1 cellular context compared by ENCODE assay signal in genomic region chr15:101545548-101546505, GRCh38.
TF ChIP-seq lines count a peak whose summit lies in the region.

No MANE protein-coding gene starts in this region.

TF ChIP-seq in HepG2, 621 proteins besides CTCF, POLR2A, EP300 and RAD21 (continued from another document):
- TF ChIP-seq, protein P1, sequence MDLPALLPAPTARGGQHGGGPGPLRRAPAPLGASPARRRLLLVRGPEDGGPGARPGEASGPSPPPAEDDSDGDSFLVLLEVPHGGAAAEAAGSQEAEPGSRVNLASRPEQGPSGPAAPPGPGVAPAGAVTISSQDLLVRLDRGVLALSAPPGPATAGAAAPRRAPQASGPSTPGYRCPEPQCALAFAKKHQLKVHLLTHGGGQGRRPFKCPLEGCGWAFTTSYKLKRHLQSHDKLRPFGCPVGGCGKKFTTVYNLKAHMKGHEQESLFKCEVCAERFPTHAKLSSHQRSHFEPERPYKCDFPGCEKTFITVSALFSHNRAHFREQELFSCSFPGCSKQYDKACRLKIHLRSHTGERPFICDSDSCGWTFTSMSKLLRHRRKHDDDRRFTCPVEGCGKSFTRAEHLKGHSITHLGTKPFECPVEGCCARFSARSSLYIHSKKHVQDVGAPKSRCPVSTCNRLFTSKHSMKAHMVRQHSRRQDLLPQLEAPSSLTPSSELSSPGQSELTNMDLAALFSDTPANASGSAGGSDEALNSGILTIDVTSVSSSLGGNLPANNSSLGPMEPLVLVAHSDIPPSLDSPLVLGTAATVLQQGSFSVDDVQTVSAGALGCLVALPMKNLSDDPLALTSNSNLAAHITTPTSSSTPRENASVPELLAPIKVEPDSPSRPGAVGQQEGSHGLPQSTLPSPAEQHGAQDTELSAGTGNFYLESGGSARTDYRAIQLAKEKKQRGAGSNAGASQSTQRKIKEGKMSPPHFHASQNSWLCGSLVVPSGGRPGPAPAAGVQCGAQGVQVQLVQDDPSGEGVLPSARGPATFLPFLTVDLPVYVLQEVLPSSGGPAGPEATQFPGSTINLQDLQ (CRISPR knock-in tag; IDR thresholded peaks at IDR 0.05) = no peak
- no peak for TF ChIP-seq AFF4 (CRISPR knock-in tag; IDR thresholded peaks at IDR 0.05)
- TF ChIP-seq HOMEZ (CRISPR knock-in tag; IDR thresholded peaks at IDR 0.05; ENCODE audit: low read depth) = no peak
- no peak for TF ChIP-seq HMG20B (CRISPR knock-in tag; conservative IDR thresholded peaks at IDR 0.05)
- TF ChIP-seq, protein P2, sequence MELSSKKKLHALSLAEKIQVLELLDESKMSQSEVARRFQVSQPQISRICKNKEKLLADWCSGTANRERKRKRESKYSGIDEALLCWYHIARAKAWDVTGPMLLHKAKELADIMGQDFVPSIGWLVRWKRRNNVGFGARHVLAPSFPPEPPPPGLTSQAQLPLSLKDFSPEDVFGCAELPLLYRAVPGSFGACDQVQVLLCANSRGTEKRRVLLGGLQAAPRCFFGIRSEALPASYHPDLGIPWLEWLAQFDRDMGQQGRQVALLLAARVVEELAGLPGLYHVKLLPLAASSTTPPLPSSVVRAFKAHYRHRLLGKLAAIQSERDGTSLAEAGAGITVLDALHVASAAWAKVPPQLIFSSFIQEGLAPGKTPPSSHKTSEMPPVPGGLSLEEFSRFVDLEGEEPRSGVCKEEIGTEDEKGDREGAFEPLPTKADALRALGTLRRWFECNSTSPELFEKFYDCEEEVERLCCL (CRISPR knock-in tag; IDR thresholded peaks at IDR 0.05; ENCODE audit: borderline replicate concordance) = no peak
- TF ChIP-seq CENPX (CRISPR knock-in tag; IDR thresholded peaks at IDR 0.05) = no peak
- TF ChIP-seq PRMT3 (CRISPR knock-in tag; IDR thresholded peaks at IDR 0.05; ENCODE audit: borderline replicate concordance, low read depth) = no peak
- TF ChIP-seq ZNF24 (IDR thresholded peaks at IDR 0.05) = no peak
- TF ChIP-seq ZNF274 (CRISPR knock-in tag; IDR thresholded peaks at IDR 0.05) = no peak
- TF ChIP-seq ZFP91 (CRISPR knock-in tag; IDR thresholded peaks at IDR 0.05; ENCODE audit: borderline replicate concordance) = no peak
- TF ChIP-seq, protein P3, sequence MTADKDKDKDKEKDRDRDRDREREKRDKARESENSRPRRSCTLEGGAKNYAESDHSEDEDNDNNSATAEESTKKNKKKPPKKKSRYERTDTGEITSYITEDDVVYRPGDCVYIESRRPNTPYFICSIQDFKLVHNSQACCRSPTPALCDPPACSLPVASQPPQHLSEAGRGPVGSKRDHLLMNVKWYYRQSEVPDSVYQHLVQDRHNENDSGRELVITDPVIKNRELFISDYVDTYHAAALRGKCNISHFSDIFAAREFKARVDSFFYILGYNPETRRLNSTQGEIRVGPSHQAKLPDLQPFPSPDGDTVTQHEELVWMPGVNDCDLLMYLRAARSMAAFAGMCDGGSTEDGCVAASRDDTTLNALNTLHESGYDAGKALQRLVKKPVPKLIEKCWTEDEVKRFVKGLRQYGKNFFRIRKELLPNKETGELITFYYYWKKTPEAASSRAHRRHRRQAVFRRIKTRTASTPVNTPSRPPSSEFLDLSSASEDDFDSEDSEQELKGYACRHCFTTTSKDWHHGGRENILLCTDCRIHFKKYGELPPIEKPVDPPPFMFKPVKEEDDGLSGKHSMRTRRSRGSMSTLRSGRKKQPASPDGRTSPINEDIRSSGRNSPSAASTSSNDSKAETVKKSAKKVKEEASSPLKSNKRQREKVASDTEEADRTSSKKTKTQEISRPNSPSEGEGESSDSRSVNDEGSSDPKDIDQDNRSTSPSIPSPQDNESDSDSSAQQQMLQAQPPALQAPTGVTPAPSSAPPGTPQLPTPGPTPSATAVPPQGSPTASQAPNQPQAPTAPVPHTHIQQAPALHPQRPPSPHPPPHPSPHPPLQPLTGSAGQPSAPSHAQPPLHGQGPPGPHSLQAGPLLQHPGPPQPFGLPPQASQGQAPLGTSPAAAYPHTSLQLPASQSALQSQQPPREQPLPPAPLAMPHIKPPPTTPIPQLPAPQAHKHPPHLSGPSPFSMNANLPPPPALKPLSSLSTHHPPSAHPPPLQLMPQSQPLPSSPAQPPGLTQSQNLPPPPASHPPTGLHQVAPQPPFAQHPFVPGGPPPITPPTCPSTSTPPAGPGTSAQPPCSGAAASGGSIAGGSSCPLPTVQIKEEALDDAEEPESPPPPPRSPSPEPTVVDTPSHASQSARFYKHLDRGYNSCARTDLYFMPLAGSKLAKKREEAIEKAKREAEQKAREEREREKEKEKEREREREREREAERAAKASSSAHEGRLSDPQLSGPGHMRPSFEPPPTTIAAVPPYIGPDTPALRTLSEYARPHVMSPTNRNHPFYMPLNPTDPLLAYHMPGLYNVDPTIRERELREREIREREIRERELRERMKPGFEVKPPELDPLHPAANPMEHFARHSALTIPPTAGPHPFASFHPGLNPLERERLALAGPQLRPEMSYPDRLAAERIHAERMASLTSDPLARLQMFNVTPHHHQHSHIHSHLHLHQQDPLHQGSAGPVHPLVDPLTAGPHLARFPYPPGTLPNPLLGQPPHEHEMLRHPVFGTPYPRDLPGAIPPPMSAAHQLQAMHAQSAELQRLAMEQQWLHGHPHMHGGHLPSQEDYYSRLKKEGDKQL (CRISPR knock-in tag; IDR thresholded peaks at IDR 0.05; ENCODE audit: low read depth) = no peak
- TF ChIP-seq, protein P4, sequence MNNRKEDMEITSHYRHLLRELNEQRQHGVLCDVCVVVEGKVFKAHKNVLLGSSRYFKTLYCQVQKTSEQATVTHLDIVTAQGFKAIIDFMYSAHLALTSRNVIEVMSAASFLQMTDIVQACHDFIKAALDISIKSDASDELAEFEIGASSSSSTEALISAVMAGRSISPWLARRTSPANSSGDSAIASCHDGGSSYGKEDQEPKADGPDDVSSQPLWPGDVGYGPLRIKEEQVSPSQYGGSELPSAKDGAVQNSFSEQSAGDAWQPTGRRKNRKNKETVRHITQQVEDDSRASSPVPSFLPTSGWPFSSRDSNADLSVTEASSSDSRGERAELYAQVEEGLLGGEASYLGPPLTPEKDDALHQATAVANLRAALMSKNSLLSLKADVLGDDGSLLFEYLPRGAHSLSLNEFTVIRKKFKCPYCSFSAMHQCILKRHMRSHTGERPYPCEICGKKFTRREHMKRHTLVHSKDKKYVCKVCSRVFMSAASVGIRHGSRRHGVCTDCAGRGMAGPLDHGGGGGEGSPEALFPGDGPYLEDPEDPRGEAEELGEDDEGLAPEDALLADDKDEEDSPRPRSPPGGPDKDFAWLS (CRISPR knock-in tag; IDR thresholded peaks at IDR 0.05; ENCODE audit: borderline replicate concordance) = no peak
- TF ChIP-seq TMF1 (CRISPR knock-in tag; IDR thresholded peaks at IDR 0.05; ENCODE audit: low read depth) = no peak
- no peak for TF ChIP-seq ELF3 (CRISPR knock-in tag; IDR thresholded peaks at IDR 0.05)
TF ChIP-seq in HepG2: peak in this region for 0.
